ENCODE assay signal across 18 cellular contexts in the genomic region with DNA sequence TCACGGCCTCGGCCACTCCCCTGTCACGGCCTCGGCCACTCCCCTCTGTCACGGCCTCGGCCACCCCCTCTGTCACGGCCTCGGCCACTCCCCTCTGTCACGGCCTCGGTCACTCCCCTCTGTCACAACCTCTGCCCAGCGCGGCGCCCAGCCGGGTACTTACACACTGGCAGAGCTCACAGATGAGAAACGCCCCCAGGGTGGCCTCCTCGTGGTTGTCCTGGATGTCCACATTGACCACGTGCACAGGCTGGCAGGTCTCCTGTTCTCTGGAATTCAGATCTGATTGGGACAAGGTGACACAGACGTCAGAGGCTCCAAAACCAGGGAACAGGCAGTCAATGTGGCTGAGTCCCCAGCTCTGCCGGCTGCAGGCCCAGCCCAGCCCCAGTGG. TPM values are rescaled to one million over a fixed set of nuclear protein-coding genes. Genes with fewer than 3 reads are reported as not detected.
DNase-seq lines count a peak whose midpoint lies in the region; ATAC-seq and TF ChIP-seq lines count a peak whose summit lies in the region.
"Had no signal": no experiment of that assay in that cellular context is flagged by ENCODE, and none has a peak within 500 bp of the region (broad histone marks: within the 10 kb centered on the region; RNA-seq: fewer than 3 reads in every experiment).

No MANE protein-coding gene starts in this region.

- in situ Hi-C loops in mammary epithelial cell (cut with MboI; ENCODE audit: low sequenced_read_pairs in 2 of 2), result no loop called here

- H3K36me3 ChIP-seq in breast epithelium, result no peaks in the 10 kb centered on the region
- peaks cover 6% of the 10 kb centered on the region for H3K36me3 ChIP-seq in mammary epithelial cell (ENCODE audit: insufficient read depth, low read length)
- no peaks in the 10 kb centered on the region for H3K36me3 ChIP-seq in vagina

- peaks cover 0 to 14% of the 10 kb centered on the region in 2 donors for H3K4me1 ChIP-seq in breast epithelium
- no peaks in the 10 kb centered on the region for H3K4me1 ChIP-seq in mammary epithelial cell (ENCODE audit: insufficient read depth, low read length)
- H3K4me1 ChIP-seq in vagina, result peaks cover 20% of the 10 kb centered on the region

- peaks cover 2% of the 10 kb centered on the region for H3K79me2 ChIP-seq in mammary epithelial cell (ENCODE audit: insufficient read depth, low read length)

- no peaks in the 10 kb centered on the region for H3K27me3 ChIP-seq in breast epithelium
- no peaks in the 10 kb centered on the region for H3K27me3 ChIP-seq in mammary epithelial cell (ENCODE audit: insufficient read depth, low read length)
- no peaks in the 10 kb centered on the region for H3K27me3 ChIP-seq in vagina

- H4K20me1 ChIP-seq in mammary epithelial cell (ENCODE audit: insufficient read depth, low read length), result peaks cover 2% of the 10 kb centered on the region

- no peak overlapping the region for H2AFZ ChIP-seq in mammary epithelial cell (ENCODE audit: low read depth, low read length)

- H3K27ac ChIP-seq in breast epithelium (no peak overlapping the region), mammary epithelial cell (ENCODE audit: insufficient read depth, low read depth, low read length) (no peak overlapping the region), vagina (peak overlapping the region; percentile 21)
- H3K27ac ChIP-seq: BLaER1 treated with 17β-estradiol and CSF1 and Interleukin-3, amounts not matched to agents 10 nM and 100 nM; lower lobe of right lung had no signal

- no TSS peak for BruUV-seq in mammary epithelial cell (replicated peaks; lab: Mats Ljungman, UMichigan)

- no peak for TF ChIP-seq POLR2A in breast epithelium (IDR thresholded peaks at IDR 0.05)
- TF ChIP-seq POLR2A in vagina (IDR thresholded peaks at IDR 0.05), result no peak

- DNase-seq in breast epithelium (ENCODE audit: low spot score in 2 of 2) (peak; percentile 79 to 94), mammary epithelial cell (no peak), fibroblast of gingiva (ENCODE audit: low read depth) (peak; percentile 72), left lobe of liver (ENCODE audit: low spot score) (peak; percentile 96), vagina (ENCODE audit: extremely low spot score in 2 of 2) (no peak), SW 1271 (lab: John Stamatoyannopoulos, UW) (no peak), NCI-H2081 (lab: John Stamatoyannopoulos, UW) (no peak), NCI-H748 treated with DMSO at 0.1 percent for 48 hours (lab: John Stamatoyannopoulos, UW) (no peak)
- DNase-seq: effector memory CD4-positive, alpha-beta T cell; GOT3; KG1; lower lobe of right lung; NCI-H187; NCI-H2227 treated with DMSO at 0.1 percent for 48 hours; NCI-H82; OCI-M1; stimulated activated CD8-positive, alpha-beta memory T cell treated with anti-CD3 and anti-CD28 coated beads, Interleukin-4, amount 100 ng/mL, for 48 hours had no signal

- dilution Hi-C loops in mammary epithelial cell (cut with HindIII; ENCODE audit: low sequenced_read_pairs), result no loop called here

- 48% methylated on average over 10 of the region's 19 CpGs for WGBS in mammary epithelial cell (ENCODE audit: low coverage, missing lambda C conversion rate)

- intact Hi-C loops in breast epithelium (cut with DNase I; ENCODE audit: low total_unique reads) (no loop called here), mammary epithelial cell (cut with micrococcal nuclease) (no loop called here), vagina (cut with DNase I) (no loop called here)

- H3K4me3 ChIP-seq in breast epithelium (peak overlapping the region in 1 of 3 donors; percentile 35), mammary epithelial cell (replicated peaks in 1 of 3; ENCODE audit: insufficient read depth in 1 of 3, low read depth in 2 of 3, low read length in 3 of 3) (no peak overlapping the region), vagina (no peak overlapping the region)
- H3K4me3 ChIP-seq: BLaER1 treated with 17β-estradiol and CSF1 and Interleukin-3, amounts not matched to agents 10 nM and 100 nM; lower lobe of right lung had no signal

- H3K9me3 ChIP-seq in breast epithelium, result no peaks in the 10 kb centered on the region
- no peaks in the 10 kb centered on the region for H3K9me3 ChIP-seq in mammary epithelial cell (replicated peaks; ENCODE audit: insufficient read depth, low read length)
- no peaks in the 10 kb centered on the region for H3K9me3 ChIP-seq in vagina
- H3K9me3 ChIP-seq: BLaER1 treated with 17β-estradiol and CSF1 and Interleukin-3, amounts not matched to agents 10 nM and 100 nM; lower lobe of right lung had no signal

- TF ChIP-seq CTCF in breast epithelium (IDR thresholded peaks at IDR 0.05), result no peak
- no peak for TF ChIP-seq CTCF in mammary epithelial cell (conservative IDR thresholded peaks at IDR 0.05 in 1 of 2, IDR thresholded peaks at IDR 0.05 in 1 of 2; ENCODE audit: extremely low read depth in 1 of 2, insufficient read depth in 1 of 2, low read depth in 1 of 2, low read length in 2 of 2)
- TF ChIP-seq CTCF in vagina (IDR thresholded peaks at IDR 0.05), result no peak

- CTCF ChIA-PET in mammary epithelial cell (lab: Charles Lee; ENCODE audit: low non-redundant PET), result no interaction called here

- no peak overlapping the region for H3K9ac ChIP-seq in mammary epithelial cell (ENCODE audit: insufficient read depth, low read length)
- H3K9ac ChIP-seq: BLaER1 treated with 17β-estradiol and CSF1 and Interleukin-3, amounts not matched to agents 10 nM and 100 nM had no signal

- peak; percentile 82 for ATAC-seq in left lobe of liver
- ATAC-seq: lower lobe of right lung had no signal

- no peak overlapping the region for H3K4me2 ChIP-seq in mammary epithelial cell (ENCODE audit: insufficient read depth, low read depth, low read length)
- H3K4me2 ChIP-seq: BLaER1 treated with 17β-estradiol and CSF1 and Interleukin-3, amounts not matched to agents 10 nM and 100 nM had no signal

RNA-seq across cellular contexts. Expression of a gene that starts 3.3 kb away (rescaled TPM):
- total RNA-seq in breast epithelium, result 1 to 10 TPM; 3.5 to 8.8 (median 3.8) TPM
- 1 to 10 TPM in 1 of 2 donors, under 1 TPM in 1; 0.67 to 1.1 TPM for total RNA-seq in mammary epithelial cell
- 0.36 TPM for polyA plus RNA-seq in mammary epithelial cell
- polyA minus RNA-seq in mammary epithelial cell, result not detected
- total RNA-seq in left lobe of liver, result 0.98 TPM
- 3.9 TPM for total RNA-seq in vagina

RNA-seq across cellular contexts. Expression of a gene that starts 31.0 kb away (rescaled TPM):
- total RNA-seq in breast epithelium (100 to 1,000 TPM; 100 to 125 (median 114) TPM), mammary epithelial cell (100 to 1,000 TPM in 1 of 2 donors, 10 to 100 TPM in 1; 77.5 to 125 TPM), left lobe of liver (65.4 TPM), vagina (105 TPM)
- 110 TPM for polyA plus RNA-seq in mammary epithelial cell
- 105 TPM for polyA minus RNA-seq in mammary epithelial cell

RNA-seq across cellular contexts. Expression of a gene that starts 31.7 kb away (rescaled TPM):
- total RNA-seq in breast epithelium (10 to 100 TPM; 14.9 to 22.3 (median 15.5) TPM), mammary epithelial cell (10 to 100 TPM; 20.7 to 70.2 TPM), left lobe of liver (16.3 TPM), vagina (21.9 TPM)
- 37.0 TPM for polyA plus RNA-seq in mammary epithelial cell
- 7.8 TPM for polyA minus RNA-seq in mammary epithelial cell

RNA-seq across cellular contexts. Expression of a gene that starts 56.2 kb away (rescaled TPM):
- total RNA-seq in breast epithelium (1 to 10 TPM in 1 of 3 donors, under 1 TPM in 2; 0.48 to 2.9 (median 0.98) TPM), mammary epithelial cell (10 to 100 TPM in 1 of 2 donors, 1 to 10 TPM in 1; 3.5 to 16.8 TPM), left lobe of liver (0.58 TPM), vagina (6.1 TPM)
- 6.0 TPM for polyA plus RNA-seq in mammary epithelial cell
- polyA minus RNA-seq in mammary epithelial cell, result 3.7 TPM

Comparison
In these comparisons a context has a peak if more than half of its experiments do, and no peak if none do; other contexts are left out.
1. DNase-seq: peak in breast epithelium (2 of 2), fibroblast of gingiva (single experiment) and left lobe of liver (single experiment); none in mammary epithelial cell (single experiment), vagina (0 of 2), SW 1271 (0 of 2), NCI-H2081 (0 of 2) and NCI-H748 treated with DMSO at 0.1 percent for 48 hours (single experiment).